25 cellular contexts compared by ENCODE assay signal in genomic region chr20:21064924-21065323, GRCh38. TPM values are rescaled to one million over a fixed set of nuclear protein-coding genes. Genes with fewer than 3 reads are reported as not detected.
"Had no signal": no experiment of that assay in that cellular context is flagged by ENCODE, and none has a peak within 500 bp of the region (broad histone marks: within the 10 kb centered on the region; RNA-seq: fewer than 3 reads in every experiment).

No MANE protein-coding gene starts in this region.

- ATAC-seq: Panc1, PC-3, T-cell had no signal

- DNase-seq: IMR-90, Karpas-422, KG1, MM.1S, NCI-H1092 treated with DMSO at 0.1 percent for 48 hours, NCI-H1436, NCI-H187, NCI-H2029, NCI-H2081 treated with DMSO at 0.1 percent for 48 hours, NCI-H2171, NCI-H226, NCI-H446, NCI-H510A, NCI-H524 treated with DMSO at 0.1 percent for 48 hours, NCI-H69, NCI-H774, PC-3, SHP77, SK-N-SH, SW 1271, T-cell had no signal

- H3K9me3 ChIP-seq: SK-N-SH had no signal

- H3K9ac ChIP-seq: SK-N-SH had no signal

- H3K4me2 ChIP-seq: SK-N-SH had no signal

- H3K27ac ChIP-seq: RWPE1 had no signal

RNA-seq across cellular contexts. Expression of gene LINC00237, which starts 41.2 kb away (rescaled TPM):
- total RNA-seq: HT-29, IMR-90, PC-3, SK-MEL-5, T-cell had no signal
- polyA plus RNA-seq: IMR-90, SK-N-SH had no signal
